8 cellular contexts compared by ENCODE assay signal in genomic region chr1:185567006-185567405, GRCh38.
DNase-seq lines count a peak whose midpoint lies in the region; ATAC-seq and TF ChIP-seq lines count a peak whose summit lies in the region.

No MANE protein-coding gene starts in this region.

- no peaks in the 10 kb centered on the region for H3K27me3 ChIP-seq in breast epithelium

- no peaks in the 10 kb centered on the region for H3K4me1 ChIP-seq in breast epithelium

- no peak overlapping the region for H3K4me3 ChIP-seq in breast epithelium

- peaks cover 53% of the 10 kb centered on the region for H3K4me1 Mint-ChIP-seq in MCF 10A (ENCODE audit: insufficient read depth, unreplicated experiment)
- H3K4me1 Mint-ChIP-seq in effector memory CD8-positive, alpha-beta T cell (ENCODE audit: low read depth in 2 of 2): peaks cover 25 to 41% of the 10 kb centered on the region in 2 donors
- peaks cover 72% of the 10 kb centered on the region for H3K4me1 Mint-ChIP-seq in stimulated activated naive CD8-positive, alpha-beta T cell treated with anti-CD3 and anti-CD28 coated beads, Interleukin-15, Interleukin-2, amounts not matched to agents 100 ng/mL and 50 ng/mL, for 24 hours (ENCODE audit: low read depth)

- no peaks in the 10 kb centered on the region for H3K36me3 Mint-ChIP-seq in MCF 10A (ENCODE audit: insufficient read depth, unreplicated experiment)
- peaks cover 17% of the 10 kb centered on the region for H3K36me3 Mint-ChIP-seq in effector memory CD8-positive, alpha-beta T cell (ENCODE audit: insufficient read depth)
- no peaks in the 10 kb centered on the region for H3K36me3 Mint-ChIP-seq in stimulated activated naive CD8-positive, alpha-beta T cell treated with anti-CD3 and anti-CD28 coated beads, Interleukin-15, Interleukin-2, amounts not matched to agents 100 ng/mL and 50 ng/mL, for 24 hours (ENCODE audit: low read depth)

- intact Hi-C loops in MCF 10A (cut with micrococcal nuclease) (no loop called here), breast epithelium (cut with DNase I; ENCODE audit: low total_unique reads) (no loop called here)

- no TSS peak for BruUV-seq in MCF 10A (replicated peaks; lab: Mats Ljungman, UMichigan)

- H3K4me3 Mint-ChIP-seq in MCF 10A (ENCODE audit: unreplicated experiment): no peak overlapping the region
- peak overlapping the region; percentile 48 to 76 for H3K4me3 Mint-ChIP-seq in effector memory CD8-positive, alpha-beta T cell
- peak overlapping the region; percentile 27 for H3K4me3 Mint-ChIP-seq in stimulated activated naive CD8-positive, alpha-beta T cell treated with anti-CD3 and anti-CD28 coated beads, Interleukin-15, Interleukin-2, amounts not matched to agents 100 ng/mL and 50 ng/mL, for 24 hours

- no peaks in the 10 kb centered on the region for H3K36me3 ChIP-seq in breast epithelium

- peak; percentile 87 for ATAC-seq in effector memory CD8-positive, alpha-beta T cell (replicated peaks)

- H3K9me3 Mint-ChIP-seq in MCF 10A (ENCODE audit: unreplicated experiment): no peaks in the 10 kb centered on the region
- no peaks in the 10 kb centered on the region for H3K9me3 Mint-ChIP-seq in effector memory CD8-positive, alpha-beta T cell
- peaks cover 7% of the 10 kb centered on the region for H3K9me3 Mint-ChIP-seq in stimulated activated naive CD8-positive, alpha-beta T cell treated with anti-CD3 and anti-CD28 coated beads, Interleukin-15, Interleukin-2, amounts not matched to agents 100 ng/mL and 50 ng/mL, for 24 hours

- H3K9me3 ChIP-seq in breast epithelium: no peaks in the 10 kb centered on the region

- no peak overlapping the region for H3K27ac ChIP-seq in breast epithelium

- POLR2A ChIA-PET in MCF 10A (lab: Yijun Ruan, JAX): interaction anchor here (0.6 to 2.7 kb wide), 12 partner anchors 9 to 753 kb away, joined by 3 to 22 read pairs (median 4); partner anchors contain the start of gene IVNS1ABP

- CTCF ChIA-PET in MCF 10A (lab: Yijun Ruan, JAX): interaction anchor here (0.6 to 3.4 kb wide), 7 partner anchors 28 to 248 kb away, joined by 3 to 25 read pairs (median 5); no protein-coding TSS in a partner anchor

- H3K27me3 Mint-ChIP-seq in MCF 10A (ENCODE audit: insufficient read depth, unreplicated experiment): no peaks in the 10 kb centered on the region
- H3K27me3 Mint-ChIP-seq in effector memory CD8-positive, alpha-beta T cell: no peaks in the 10 kb centered on the region
- no peaks in the 10 kb centered on the region for H3K27me3 Mint-ChIP-seq in stimulated activated naive CD8-positive, alpha-beta T cell treated with anti-CD3 and anti-CD28 coated beads, Interleukin-15, Interleukin-2, amounts not matched to agents 100 ng/mL and 50 ng/mL, for 24 hours

- no peak for TF ChIP-seq POLR2A in breast epithelium (IDR thresholded peaks at IDR 0.05)

- peak; percentile 77 for DNase-seq in MCF 10A (ENCODE audit: unreplicated experiment)
- no peak for DNase-seq in breast epithelium (ENCODE audit: low spot score in 2 of 2)
- DNase-seq in Kasumi-1 (lab: John Stamatoyannopoulos, UW): peak; percentile 12 to 22
- DNase-seq in SW480 (ENCODE audit: low spot score): peak; percentile 87
- DNase-seq in effector memory CD8-positive, alpha-beta T cell: peak; percentile 52 to 55 (median 54)
- no peak for DNase-seq in cortex of kidney (lab: John Stamatoyannopoulos, UW)
- DNase-seq in NCI-H82 (lab: John Stamatoyannopoulos, UW): no peak

- H3K27ac Mint-ChIP-seq in MCF 10A (ENCODE audit: low read depth, unreplicated experiment): peak overlapping the region; percentile 96
- peak overlapping the region; percentile 95 to 98 for H3K27ac Mint-ChIP-seq in effector memory CD8-positive, alpha-beta T cell
- peak overlapping the region; percentile 81 for H3K27ac Mint-ChIP-seq in stimulated activated naive CD8-positive, alpha-beta T cell treated with anti-CD3 and anti-CD28 coated beads, Interleukin-15, Interleukin-2, amounts not matched to agents 100 ng/mL and 50 ng/mL, for 24 hours

- TF ChIP-seq CTCF in MCF 10A (IDR thresholded peaks at IDR 0.05; ENCODE audit: unreplicated experiment) (no peak), breast epithelium (IDR thresholded peaks at IDR 0.05) (no peak)

Comparison
In these comparisons a context has a peak if more than half of its experiments do, and no peak if none do; other contexts are left out.
1. DNase-seq: peak in MCF 10A (single experiment), Kasumi-1 (2 of 2), SW480 (single experiment) and effector memory CD8-positive, alpha-beta T cell (3 of 3); none in breast epithelium (0 of 2), cortex of kidney (single experiment) and NCI-H82 (single experiment).
2. Peak in every context shown above with its lines, with median percentiles within 50 percentile points of each other: H3K27ac Mint-ChIP-seq.